Comparison of ENCODE assay signal across 19 cellular contexts in the genomic region with DNA sequence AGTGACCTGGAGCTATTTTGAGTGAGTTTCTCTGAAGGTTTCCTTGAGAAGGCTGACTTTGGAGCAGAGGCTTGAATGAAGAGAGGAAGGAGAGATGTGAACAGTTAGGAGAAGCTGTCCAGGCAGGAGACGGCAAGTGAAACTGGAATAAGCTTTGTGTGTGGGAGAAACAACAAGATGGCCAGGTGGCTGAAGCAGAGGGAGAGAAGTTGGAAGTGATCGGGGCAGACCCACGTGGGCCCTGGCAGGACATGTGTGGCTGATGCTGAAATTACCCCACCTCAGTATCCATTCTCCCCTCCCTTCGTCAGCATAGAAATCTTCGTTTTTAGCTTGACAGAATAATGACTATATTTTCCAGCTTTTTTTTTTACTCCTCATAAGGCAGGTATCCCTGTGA.
DNase-seq lines count a peak whose midpoint lies in the region; ATAC-seq and TF ChIP-seq lines count a peak whose summit lies in the region.
"Had no signal": no experiment of that assay in that cellular context is flagged by ENCODE, and none has a peak within 500 bp of the region (broad histone marks: within the 10 kb centered on the region; RNA-seq: fewer than 3 reads in every experiment).

No MANE protein-coding gene starts in this region.

- no peak overlapping the region for H3K27ac Mint-ChIP-seq in activated naive CD4-positive, alpha-beta T cell treated with anti-CD3 and anti-CD28 coated beads, Interleukin-2, amount 50 U/mL, for 72 hours
- H3K27ac Mint-ChIP-seq: CD4-positive, alpha-beta memory T cell; CD4-positive, CD25-positive, alpha-beta regulatory T cell; CD8-positive, alpha-beta memory T cell had no signal

- peak overlapping the region; percentile 9 for H3K4me3 ChIP-seq in lower leg skin (ENCODE audit: low read depth, poor library complexity, severe bottlenecking)
- H3K4me3 ChIP-seq: BLaER1, GM12878 had no signal

- H3K9me3 Mint-ChIP-seq in activated naive CD4-positive, alpha-beta T cell treated with anti-CD3 and anti-CD28 coated beads, Interleukin-2, amount 50 U/mL, for 72 hours = no peaks in the 10 kb centered on the region

- no peaks in the 10 kb centered on the region for H3K36me3 Mint-ChIP-seq in activated naive CD4-positive, alpha-beta T cell treated with anti-CD3 and anti-CD28 coated beads, Interleukin-2, amount 50 U/mL, for 72 hours
- H3K36me3 Mint-ChIP-seq: CD14-positive monocyte; CD4-positive, alpha-beta memory T cell; CD4-positive, CD25-positive, alpha-beta regulatory T cell; CD8-positive, alpha-beta memory T cell had no signal

- intact Hi-C loops in lower leg skin (cut with DNase I; ENCODE audit: low total_unique reads) = no loop called here

- WGBS in lower leg skin, 2 donors = 70 to 72% methylated on average over 5 of the region's 5 CpGs

- no peak for TF ChIP-seq CTCF in lower leg skin (IDR thresholded peaks at IDR 0.05)

- TF ChIP-seq POLR2A in lower leg skin (IDR thresholded peaks at IDR 0.05) = no peak

- in situ Hi-C loops in G401 (cut with HindIII; ENCODE audit: low sequenced_read_pairs) = no loop called here

- DNase-seq in G401 (ENCODE audit: low spot score) = peak; percentile 81
- peak; percentile 77 for DNase-seq in cerebellar cortex (ENCODE audit: low spot score)
- no peak for DNase-seq in lower leg skin (ENCODE audit: low spot score in 2 of 2)
- no peak for DNase-seq in activated naive CD4-positive, alpha-beta T cell treated with Interleukin-2 at 50 U/mL for 16 hours
- DNase-seq in activated naive CD4-positive, alpha-beta T cell treated with anti-CD3 and anti-CD28 coated beads, Interleukin-2, amount 50 U/mL, for 72 hours (ENCODE audit: low spot score in 2 of 2) = no peak
- DNase-seq: 8988T; ACHN; BE2C; Caco-2; Calu3; CD4-positive, alpha-beta memory T cell; CD4-positive, CD25-positive, alpha-beta regulatory T cell; CD8-positive, alpha-beta memory T cell; DMS79 treated with DMSO at 0.1 percent for 48 hours; GDM1 had no signal

- ATAC-seq in activated naive CD4-positive, alpha-beta T cell treated with anti-CD3 and anti-CD28 coated beads, Interleukin-2, amount 50 U/mL, for 72 hours = no peak
- ATAC-seq in HG03565 (IDR thresholded peaks at IDR 0.05; ENCODE audit: unreplicated experiment) = no peak
- ATAC-seq: GM12878 had no signal

Comparison
In these comparisons a context has a peak if more than half of its experiments do, and no peak if none do; other contexts are left out.
1. DNase-seq: peak in G401 (single experiment) and cerebellar cortex (single experiment); none in lower leg skin (0 of 2), activated naive CD4-positive, alpha-beta T cell treated with Interleukin-2 at 50 U/mL for 16 hours (single experiment) and activated naive CD4-positive, alpha-beta T cell treated with anti-CD3 and anti-CD28 coated beads, Interleukin-2, amount 50 U/mL, for 72 hours (0 of 2).